11 cellular contexts compared by ENCODE assay signal in the genomic region with DNA sequence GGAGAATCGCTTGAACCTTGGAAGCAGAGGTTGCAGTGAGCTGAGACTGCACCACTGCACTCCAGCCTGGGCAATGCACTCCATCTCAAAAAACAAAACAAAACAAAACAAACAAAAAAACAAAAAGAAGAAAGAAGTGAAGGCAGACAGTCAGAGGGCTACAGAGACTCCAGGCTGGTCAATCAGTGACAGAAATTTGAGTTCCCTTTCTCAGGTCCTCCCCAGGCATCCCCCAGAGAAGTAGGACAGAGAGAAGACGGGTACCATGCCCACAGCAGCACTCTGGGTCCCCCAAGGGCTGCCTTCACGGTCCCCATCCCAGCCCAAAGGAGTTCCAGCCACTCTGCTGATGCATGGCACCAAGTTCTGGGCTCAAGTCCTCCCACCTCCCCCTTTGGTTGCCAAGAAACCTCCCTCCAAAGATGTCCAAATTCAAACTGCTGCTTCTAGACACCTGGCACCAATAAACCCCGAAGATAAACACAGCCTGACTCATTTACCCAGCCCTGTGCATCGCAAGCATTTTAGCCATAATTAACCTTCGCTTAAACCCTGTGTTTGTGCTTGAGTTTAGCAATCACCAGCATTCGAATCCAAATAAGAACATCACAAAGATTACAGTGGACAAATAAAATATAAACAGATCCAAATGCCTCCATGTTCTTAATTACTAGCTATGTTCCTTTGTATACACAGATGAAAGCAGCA. TPM values are rescaled to one million over a fixed set of nuclear protein-coding genes. Genes with fewer than 3 reads are reported as not detected.
DNase-seq lines count a peak whose midpoint lies in the region; ATAC-seq, FAIRE-seq and TF ChIP-seq lines count a peak whose summit lies in the region.
"Had no signal": no experiment of that assay in that cellular context is flagged by ENCODE, and none has a peak within 500 bp of the region (broad histone marks: within the 10 kb centered on the region; RNA-seq: fewer than 3 reads in every experiment).

No MANE protein-coding gene starts in this region.

- H3K4me1 ChIP-seq in OCI-LY3 (ENCODE audit: low read length) (peaks cover 7% of the 10 kb centered on the region), fibroblast of lung (ENCODE audit: control insufficient read depth, extremely low read depth, insufficient read depth, low read length) (no peaks in the 10 kb centered on the region), small intestine (ENCODE audit: control insufficient read depth in 2 of 2, insufficient read depth in 1 of 2, low read depth in 1 of 2, low read length in 1 of 2) (peaks cover 0 to 17% of the 10 kb centered on the region in 2 donors)

- TF ChIP-seq CTCF in AG09319 (IDR thresholded peaks at IDR 0.05; ENCODE audit: low read depth, low read length) (no peak), OCI-LY3 (IDR thresholded peaks at IDR 0.05; ENCODE audit: low read depth, low read length) (no peak), fibroblast of lung (conservative IDR thresholded peaks at IDR 0.05 in 1 of 2, IDR thresholded peaks at IDR 0.05 in 1 of 2; ENCODE audit: low read depth in 1 of 2, low read length in 2 of 2) (no peak)

- no peak overlapping the region for H2AFZ ChIP-seq in OCI-LY3 (ENCODE audit: low read depth, low read length)
- no peak overlapping the region for H2AFZ ChIP-seq in fibroblast of lung (ENCODE audit: low read length)

- H3K27ac ChIP-seq in OCI-LY3 (ENCODE audit: low read length) (no peak overlapping the region), fibroblast of lung (ENCODE audit: insufficient read depth, low read length) (no peak overlapping the region), small intestine (ENCODE audit: low read depth in 1 of 2, low read length in 1 of 2) (peak overlapping the region in 1 of 2 donors; percentile 65)
- H3K27ac ChIP-seq: SJSA1 had no signal

- 51 to 62% (median 56%) methylated on average over 7 of the region's 7 CpGs for whole genome bisulfite sequencing in small intestine, 3 donors

- H3K9ac ChIP-seq in OCI-LY3 (ENCODE audit: low read length): no peak overlapping the region
- no peak overlapping the region for H3K9ac ChIP-seq in fibroblast of lung (ENCODE audit: insufficient read depth, low read length)

- FAIRE-seq in small intestine (lab: Jason Lieb, UNC): no peak

- no peaks in the 10 kb centered on the region for H3K27me3 ChIP-seq in OCI-LY3 (ENCODE audit: low read depth, low read length)
- no peaks in the 10 kb centered on the region for H3K27me3 ChIP-seq in fibroblast of lung (ENCODE audit: control insufficient read depth, insufficient read depth, low read length)
- H3K27me3 ChIP-seq in small intestine (ENCODE audit: control insufficient read depth in 2 of 2, insufficient read depth in 2 of 2, low read length in 2 of 2): no peaks in the 10 kb centered on the region

- H3K4me2 ChIP-seq in OCI-LY3 (ENCODE audit: low read length): peak overlapping the region; percentile 26; the same call in 1 of the 2 replicates
- no peak overlapping the region for H3K4me2 ChIP-seq in fibroblast of lung (ENCODE audit: extremely low read depth, insufficient read depth, low read length)

- 0 out of 2 replicates have a peak, but pooled peaks cover 2% of the 10 kb centered on the region for H4K20me1 ChIP-seq in OCI-LY3 (ENCODE audit: insufficient read depth, low read length)
- H4K20me1 ChIP-seq in fibroblast of lung (ENCODE audit: control insufficient read depth, extremely low read depth, insufficient read depth, low read length): no peaks in the 10 kb centered on the region

- peak; percentile 66 for ATAC-seq in GM19468 (IDR thresholded peaks at IDR 0.05; ENCODE audit: extremely low read depth, unreplicated experiment)
- ATAC-seq in GM18520 (IDR thresholded peaks at IDR 0.05; ENCODE audit: unreplicated experiment): no peak
- no peak for ATAC-seq in GM21528 (IDR thresholded peaks at IDR 0.05; ENCODE audit: low FRiP score, unreplicated experiment)

- H3K36me3 ChIP-seq in OCI-LY3 (replicated peaks; ENCODE audit: low read depth, low read length) (no peaks in the 10 kb centered on the region), fibroblast of lung (ENCODE audit: control insufficient read depth, insufficient read depth, low read length) (no peaks in the 10 kb centered on the region), small intestine (ENCODE audit: control insufficient read depth in 2 of 2, insufficient read depth in 2 of 2, low read length in 2 of 2) (no peaks in the 10 kb centered on the region)
- H3K36me3 ChIP-seq: SJSA1 had no signal

- H3K9me3 ChIP-seq in OCI-LY3 (ENCODE audit: insufficient read depth, low read length): no peaks in the 10 kb centered on the region
- H3K9me3 ChIP-seq in fibroblast of lung (ENCODE audit: control insufficient read depth, insufficient read depth, low read depth, low read length): no peaks in the 10 kb centered on the region
- no peaks in the 10 kb centered on the region for H3K9me3 ChIP-seq in small intestine (ENCODE audit: control insufficient read depth, low read depth)
- H3K9me3 ChIP-seq: SJSA1 had no signal

- H3K79me2 ChIP-seq in OCI-LY3 (ENCODE audit: low read length): no peaks in the 10 kb centered on the region
- no peaks in the 10 kb centered on the region for H3K79me2 ChIP-seq in fibroblast of lung (ENCODE audit: control insufficient read depth, insufficient read depth, low read length)

- H3K4me3 ChIP-seq in OCI-LY3 (ENCODE audit: low read length) (no peak overlapping the region), fibroblast of lung (replicated peaks in 1 of 4; ENCODE audit: control extremely low read depth in 1 of 4, insufficient read depth in 1 of 4, low read depth in 3 of 4, low read length in 4 of 4) (no peak overlapping the region), small intestine (ENCODE audit: low read depth in 1 of 2, low read length in 2 of 2) (no peak overlapping the region)
- H3K4me3 ChIP-seq: SJSA1 had no signal

- DNase-seq in AG09319 (ENCODE audit: extremely low read depth, low read depth) (peak; percentile 94), fibroblast of lung (ENCODE audit: low read depth in 2 of 2) (peak; percentile 29 to 69), HuH-7 (ENCODE audit: low spot score) (no peak), small intestine (no peak)
- DNase-seq: GDM1, GOT3 had no signal

RNA-seq across cellular contexts. Expression of a gene that starts 24.0 kb away (rescaled TPM):
- 2.6 TPM in 2 replicates for total RNA-seq in fibroblast of lung
- polyA plus RNA-seq in fibroblast of lung (0.67 and 0.68 TPM in 2 replicates), small intestine (1 to 10 TPM in 2 of 3 donors, under 1 TPM in 1; 0.67 to 8.8 (median 4.6) TPM)
- polyA plus RNA-seq in fibroblast of lung (2012): 0.93 and 1.1 TPM in 2 replicates
- 0.59 and 6.9 TPM in 2 replicates for polyA minus RNA-seq in fibroblast of lung (ENCODE audit: low replicate concordance)

Comparison
In these comparisons a context has a peak if more than half of its experiments do, and no peak if none do; other contexts are left out.
1. DNase-seq: peak in AG09319 (single experiment) and fibroblast of lung (2 of 2); none in HuH-7 (single experiment) and small intestine (single experiment).